ENCODE assay signal across 9 cellular contexts in the genomic region with DNA sequence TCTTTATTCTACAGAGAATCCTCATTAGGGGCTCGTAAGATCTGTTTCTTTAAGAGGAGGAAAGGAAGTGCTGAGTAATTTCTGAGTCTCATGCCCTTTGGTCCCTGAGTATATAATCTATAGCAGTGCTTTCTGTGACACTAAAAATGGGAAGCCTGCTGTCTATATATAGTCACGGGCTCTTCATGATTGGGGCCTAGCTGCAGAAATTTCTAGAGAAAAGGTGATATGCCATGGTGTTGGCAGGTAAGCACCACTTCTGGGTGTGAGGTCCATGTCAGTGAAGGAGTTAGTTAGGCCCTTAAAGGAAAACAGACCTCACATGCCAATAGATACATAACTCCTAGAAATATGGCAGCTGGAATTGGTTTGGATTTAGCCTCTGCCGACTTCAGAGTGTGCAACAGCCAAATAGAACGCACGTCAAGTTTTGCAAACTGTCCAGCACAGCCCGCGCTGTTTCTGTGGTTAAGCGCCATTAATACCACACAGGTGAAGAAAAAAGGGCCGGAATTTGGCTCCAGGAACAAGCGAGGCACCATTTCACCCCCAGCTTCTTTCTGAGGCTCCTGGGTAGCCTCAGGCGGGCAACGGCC.
DNase-seq lines count a peak whose midpoint lies in the region; ATAC-seq, FAIRE-seq and TF ChIP-seq lines count a peak whose summit lies in the region.
"Had no signal": no experiment of that assay in that cellular context is flagged by ENCODE, and none has a peak within 500 bp of the region (broad histone marks: within the 10 kb centered on the region; RNA-seq: fewer than 3 reads in every experiment).

No MANE protein-coding gene starts in this region.

- intact Hi-C loops in CD14-positive monocyte (cut with micrococcal nuclease), result no loop called here

- no peaks in the 10 kb centered on the region for H3K36me3 Mint-ChIP-seq in CD14-positive monocyte

- POLR2A ChIA-PET in A549 (lab: Yijun Ruan, JAX), result interaction anchor here (0.6 to 2.3 kb wide), 10 partner anchors 9 to 149 kb away, joined by 3 to 35 read pairs (median 7); no protein-coding TSS in a partner anchor

- H3K4me3 ChIP-seq in A549 (peak overlapping the region; percentile 95), mesodermal cell (ENCODE audit: extremely low read depth, insufficient read depth, low read length, poor library complexity, severe bottlenecking) (peak overlapping the region; percentile 86)

- peaks cover 0 to 14% (median 3%) of the 10 kb centered on the region in 7 donors for H3K9me3 Mint-ChIP-seq in CD14-positive monocyte

- TF ChIP-seq EP300 in A549 (IDR thresholded peaks at IDR 0.05), result no peak

- H3K4me1 Mint-ChIP-seq in CD14-positive monocyte, result no peaks in the 10 kb centered on the region

- H3K4me2 ChIP-seq in A549, result peak overlapping the region; percentile 95

- peaks cover 48 to 58% (median 53%) of the 10 kb centered on the region in 3 donors for H3K27me3 Mint-ChIP-seq in CD14-positive monocyte (ENCODE audit: low read depth in 3 of 3)

- no peak for FAIRE-seq in A549 (lab: Jason Lieb, UNC)

- ATAC-seq in A549, result peak in 1 of 2 experiments; percentile 9; a peak in 3 of 6 replicates

- peak overlapping the region in 1 of 2 donors; percentile 74 for H3K4me3 Mint-ChIP-seq in CD14-positive monocyte

- H3K9me3 ChIP-seq in A549 (no peaks in the 10 kb centered on the region), mesodermal cell (ENCODE audit: control insufficient read depth, low read length) (no peaks in the 10 kb centered on the region)

- H3K4me1 ChIP-seq in A549, result peaks cover 38% of the 10 kb centered on the region
- H3K4me1 ChIP-seq in mesodermal cell (ENCODE audit: control insufficient read depth, insufficient read depth, low read length, poor library complexity, severe bottlenecking), result peaks cover 19% of the 10 kb centered on the region

- WGBS in A549 (ENCODE audit: missing lambda C conversion rate), result 4% methylated on average over 12 of the region's 12 CpGs
- WGBS in mesodermal cell (ENCODE audit: insufficient coverage in 2 of 2), 2 experiments, result 66 to 73% methylated on average over 11 of the region's 12 CpGs

- H3K36me3 ChIP-seq in mesodermal cell (ENCODE audit: control insufficient read depth, insufficient read depth, low read length), result no peaks in the 10 kb centered on the region

- TF ChIP-seq POLR2A in A549 (IDR thresholded peaks at IDR 0.05; ENCODE audit: low read length), result no peak

- DNase-seq in A549 (ENCODE audit: low read depth in 1 of 2, low spot score in 1 of 2), result peak in 1 of 2 experiments; percentile 68
- peak; percentile 75 for DNase-seq in HT1080 (ENCODE audit: low read depth)
- no peak for DNase-seq in caudate nucleus (lab: John Stamatoyannopoulos, UW)
- no peak for DNase-seq in iPS-NIHi11 (ENCODE audit: low spot score)
- DNase-seq in stimulated activated CD4-positive, alpha-beta T cell treated with anti-CD3 and anti-CD28 coated beads, Interleukin-2, amount 100 ng/mL, for 24 hours, result no peak
- DNase-seq in CD14-positive monocyte (ENCODE audit: low spot score), result no peak
- no peak for DNase-seq in kidney glomerular epithelial cell (lab: John Stamatoyannopoulos, UW)

- no peak for TF ChIP-seq RAD21 in A549 (conservative IDR thresholded peaks at IDR 0.05 in 1 of 2, IDR thresholded peaks at IDR 0.05 in 1 of 2)

- TF ChIP-seq CTCF in A549 (IDR thresholded peaks at IDR 0.05) (no peak), CD14-positive monocyte (IDR thresholded peaks at IDR 0.05) (no peak)

- no peak overlapping the region for H3K27ac Mint-ChIP-seq in CD14-positive monocyte

- CTCF ChIA-PET in A549 (lab: Yijun Ruan, JAX), result interaction anchor here (0.5 to 4.3 kb wide), 47 partner anchors 9 to 454 kb away, joined by 3 to 74 read pairs (median 5); partner anchors contain the start of genes ATE1 and NSMCE4A

- H3K27ac ChIP-seq in A549 (peak overlapping the region; percentile 98), caudate nucleus (ENCODE audit: low read depth, low read length) (peak overlapping the region; percentile 74), mesodermal cell (ENCODE audit: low read depth, low read length, severe bottlenecking) (peak overlapping the region; percentile 98)
- H3K27ac ChIP-seq: HL-60 had no signal

TF ChIP-seq in A549, 52 proteins besides CTCF, POLR2A, EP300 and RAD21 (continues in another document):
- TF ChIP-seq PHF8 (IDR thresholded peaks at IDR 0.05; ENCODE audit: borderline replicate concordance, low read depth) (no peak), EHF (CRISPR knock-in tag; IDR thresholded peaks at IDR 0.05) (peak; percentile 59), MYC (IDR thresholded peaks at IDR 0.05; ENCODE audit: borderline replicate concordance, low read length) (no peak), JUN (IDR thresholded peaks at IDR 0.05) (no peak; a peak in 2 of 5 replicates), NPAS2 (CRISPR knock-in tag; IDR thresholded peaks at IDR 0.05; ENCODE audit: borderline replicate concordance) (no peak), HOXA7 (CRISPR knock-in tag; IDR thresholded peaks at IDR 0.05) (peak; percentile 48; the same call in 1 of the 2 replicates), CHD2 (IDR thresholded peaks at IDR 0.05; ENCODE audit: low read length, partially characterized antibody) (no peak), RARB (CRISPR knock-in tag; IDR thresholded peaks at IDR 0.05) (peak; percentile 28; the same call in 1 of the 2 replicates), HDAC2 (IDR thresholded peaks at IDR 0.05) (no peak), HEYL (CRISPR knock-in tag; IDR thresholded peaks at IDR 0.05) (peak; percentile 92), NR3C1 (IDR thresholded peaks at IDR 0.05) (no peak), RCOR1 (IDR thresholded peaks at IDR 0.05; ENCODE audit: low read depth, low read length) (no peak), SREBF2 (IDR thresholded peaks at IDR 0.05) (no peak), HOXB5 (CRISPR knock-in tag; IDR thresholded peaks at IDR 0.05) (0 out of 2 replicates have a peak, but pooled peaks have one; percentile 13), RNF2 (IDR thresholded peaks at IDR 0.05; ENCODE audit: borderline replicate concordance, low read depth) (no peak), POLR2AphosphoS2 (conservative IDR thresholded peaks at IDR 0.05; ENCODE audit: low read length) (no peak), CHD4 (IDR thresholded peaks at IDR 0.05; ENCODE audit: borderline replicate concordance) (no peak), GATA3 (IDR thresholded peaks at IDR 0.05; ENCODE audit: borderline replicate concordance) (no peak), ESRRA (IDR thresholded peaks at IDR 0.05; ENCODE audit: borderline replicate concordance, low read length) (no peak; the same call in 1 of the 2 replicates), CEBPB (IDR thresholded peaks at IDR 0.05) (no peak), TP53 (CRISPR knock-in tag; IDR thresholded peaks at IDR 0.05) (no peak), CBX8 (IDR thresholded peaks at IDR 0.05) (no peak), TFCP2L1 (CRISPR knock-in tag; IDR thresholded peaks at IDR 0.05) (no peak), MAX (IDR thresholded peaks at IDR 0.05) (no peak; the same call in 1 of the 2 replicates), HOXB13 (CRISPR knock-in tag; IDR thresholded peaks at IDR 0.05; ENCODE audit: low read depth) (peak; percentile 78), JUNB (IDR thresholded peaks at IDR 0.05) (peak; percentile 39; the same call in 1 of the 2 replicates), REST (IDR thresholded peaks at IDR 0.05) (no peak)
- TF ChIP-seq, protein P1, sequence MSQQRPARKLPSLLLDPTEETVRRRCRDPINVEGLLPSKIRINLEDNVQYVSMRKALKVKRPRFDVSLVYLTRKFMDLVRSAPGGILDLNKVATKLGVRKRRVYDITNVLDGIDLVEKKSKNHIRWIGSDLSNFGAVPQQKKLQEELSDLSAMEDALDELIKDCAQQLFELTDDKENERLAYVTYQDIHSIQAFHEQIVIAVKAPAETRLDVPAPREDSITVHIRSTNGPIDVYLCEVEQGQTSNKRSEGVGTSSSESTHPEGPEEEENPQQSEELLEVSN (IDR thresholded peaks at IDR 0.05; ENCODE audit: borderline replicate concordance, low read depth), result peak; percentile 58; the same call in 1 of the 2 replicates
- TF ChIP-seq, protein P2, sequence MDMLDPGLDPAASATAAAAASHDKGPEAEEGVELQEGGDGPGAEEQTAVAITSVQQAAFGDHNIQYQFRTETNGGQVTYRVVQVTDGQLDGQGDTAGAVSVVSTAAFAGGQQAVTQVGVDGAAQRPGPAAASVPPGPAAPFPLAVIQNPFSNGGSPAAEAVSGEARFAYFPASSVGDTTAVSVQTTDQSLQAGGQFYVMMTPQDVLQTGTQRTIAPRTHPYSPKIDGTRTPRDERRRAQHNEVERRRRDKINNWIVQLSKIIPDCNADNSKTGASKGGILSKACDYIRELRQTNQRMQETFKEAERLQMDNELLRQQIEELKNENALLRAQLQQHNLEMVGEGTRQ (IDR thresholded peaks at IDR 0.05), result no peak
